Comparison of ENCODE assay signal across 17 cellular contexts in the genomic region with DNA sequence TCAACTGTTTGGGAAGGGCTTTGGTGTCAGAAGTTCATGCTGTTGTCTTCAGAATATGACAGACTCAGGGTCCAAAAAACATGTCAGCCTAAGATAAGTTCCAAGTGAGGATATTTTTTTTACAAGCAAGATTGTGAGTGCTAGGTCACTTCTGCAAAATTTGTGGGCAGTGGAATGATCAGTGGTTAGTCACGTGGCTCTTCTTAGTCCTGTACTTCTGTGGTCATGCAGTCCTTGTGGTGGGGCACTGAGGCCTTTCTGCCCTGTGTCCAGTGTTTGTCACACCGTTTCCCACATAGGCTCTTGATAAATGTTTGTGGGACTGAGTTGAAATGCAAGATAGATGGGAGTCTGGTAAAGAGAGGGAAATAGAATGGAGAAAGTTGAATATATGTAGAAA. TPM values are rescaled to one million over a fixed set of nuclear protein-coding genes. Genes with fewer than 3 reads are reported as not detected.
DNase-seq lines count a peak whose midpoint lies in the region; ATAC-seq, FAIRE-seq and TF ChIP-seq lines count a peak whose summit lies in the region.
"Had no signal": no experiment of that assay in that cellular context is flagged by ENCODE, and none has a peak within 500 bp of the region (broad histone marks: within the 10 kb centered on the region; RNA-seq: fewer than 3 reads in every experiment).

No MANE protein-coding gene starts in this region.

- ATAC-seq in GM19035 (IDR thresholded peaks at IDR 0.05; ENCODE audit: unreplicated experiment) = peak; percentile 27
- no peak for ATAC-seq in GM21786 (IDR thresholded peaks at IDR 0.05; ENCODE audit: unreplicated experiment)
- no peak for ATAC-seq in GM18861 (IDR thresholded peaks at IDR 0.05; ENCODE audit: unreplicated experiment)
- ATAC-seq: activated naive CD4-positive, alpha-beta T cell treated with anti-CD3 and anti-CD28 coated beads, Interleukin-2, amount 50 U/mL, for 72 hours had no signal

- peaks cover 5% of the 10 kb centered on the region for H3K27me3 Mint-ChIP-seq in endothelial cell (ENCODE audit: unreplicated experiment)

- peaks cover 37% of the 10 kb centered on the region for H3K36me3 Mint-ChIP-seq in endothelial cell (ENCODE audit: low read depth, unreplicated experiment)

- no peak for FAIRE-seq in RCC 7860 (lab: Jason Lieb, UNC)

- DNase-seq in RCC 7860 (ENCODE audit: low spot score) = peak; percentile 9
- no peak for DNase-seq in endothelial cell (ENCODE audit: low spot score)
- peak; percentile 50 for DNase-seq in renal cortical epithelial cell (ENCODE audit: low read depth)
- no peak for DNase-seq in SHP77 treated with DMSO at 0.1 percent for 48 hours (lab: John Stamatoyannopoulos, UW)
- no peak for DNase-seq in NCI-H2171 treated with DMSO at 0.1 percent for 48 hours (lab: John Stamatoyannopoulos, UW)
- DNase-seq: activated CD4-positive, alpha-beta T cell treated with anti-CD3 and anti-CD28 coated beads for 4 hours; activated T-cell treated with anti-CD3 and anti-CD28 coated beads, Interleukin-2, amount 50 U/mL, for 1 hour; C1 segment of cervical spinal cord; DND-41; NCI-H1048; NCI-H2171; T-helper 1 cell; tibial artery had no signal

- no peaks in the 10 kb centered on the region for H3K9me3 Mint-ChIP-seq in endothelial cell (ENCODE audit: unreplicated experiment)

- no peak for TF ChIP-seq CTCF in endothelial cell (IDR thresholded peaks at IDR 0.05; ENCODE audit: unreplicated experiment)

- peak overlapping the region; percentile 67 for H3K27ac Mint-ChIP-seq in endothelial cell (ENCODE audit: unreplicated experiment)
- H3K27ac Mint-ChIP-seq: activated naive CD4-positive, alpha-beta T cell treated with anti-CD3 and anti-CD28 coated beads, Interleukin-2, amount 50 U/mL, for 72 hours had no signal

- H3K4me3 Mint-ChIP-seq in endothelial cell (ENCODE audit: unreplicated experiment) = peak overlapping the region; percentile 81

- peaks cover 89% of the 10 kb centered on the region for H3K4me1 Mint-ChIP-seq in endothelial cell (ENCODE audit: unreplicated experiment)

RNA-seq across cellular contexts. Expression of a gene that starts 5.3 kb away (rescaled TPM):
- total RNA-seq in endothelial cell (ENCODE audit: unreplicated experiment) = 60.7 TPM
- total RNA-seq in renal cortical epithelial cell = 3.1 and 5.9 TPM in 2 replicates

Comparison
In these comparisons a context has a peak if more than half of its experiments do, and no peak if none do; other contexts are left out.
1. DNase-seq: peak in RCC 7860 (single experiment) and renal cortical epithelial cell (single experiment); none in endothelial cell (single experiment), SHP77 treated with DMSO at 0.1 percent for 48 hours (single experiment) and NCI-H2171 treated with DMSO at 0.1 percent for 48 hours (single experiment).